Comparison of ENCODE assay signal across 14 cellular contexts in the genomic region with DNA sequence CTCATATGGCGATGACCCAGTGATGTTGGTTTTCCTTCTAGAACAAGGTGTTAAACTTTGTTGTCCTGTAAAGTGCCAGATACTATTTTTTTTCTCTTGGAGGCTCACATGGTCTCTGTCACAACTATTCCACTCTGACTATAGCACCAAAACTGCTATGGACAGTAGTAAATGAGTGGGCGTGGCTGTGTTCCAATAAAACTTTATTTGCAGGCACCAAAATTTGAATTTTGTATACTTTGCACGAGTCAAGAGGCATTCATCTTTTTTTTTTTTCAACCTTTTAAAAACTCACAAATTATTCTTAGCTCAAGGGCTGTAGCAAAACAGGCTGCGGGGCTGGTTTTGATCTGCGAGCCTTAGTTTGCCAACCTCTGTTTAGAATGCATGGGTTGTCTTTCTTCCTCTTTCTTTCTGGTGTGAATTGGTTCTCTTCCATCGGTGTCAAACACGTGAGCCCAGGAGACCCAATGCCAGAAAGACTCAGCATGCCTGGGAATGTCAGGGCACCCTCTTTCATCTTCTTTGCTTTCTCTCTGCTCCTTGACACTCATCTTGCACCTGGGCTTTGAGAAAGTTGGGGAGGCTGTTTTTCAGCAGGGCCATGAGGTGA. TPM values are rescaled to one million over a fixed set of nuclear protein-coding genes. Genes with fewer than 3 reads are reported as not detected.
"Had no signal": no experiment of that assay in that cellular context is flagged by ENCODE, and none has a peak within 500 bp of the region (broad histone marks: within the 10 kb centered on the region; RNA-seq: fewer than 3 reads in every experiment).

No MANE protein-coding gene starts in this region.

- H3K4me1 Mint-ChIP-seq: stimulated activated effector memory CD8-positive, alpha-beta T cell treated with anti-CD3 and anti-CD28 coated beads, Interleukin-12 subunit alpha, Interleukin-12 subunit beta, amount 100 ng/mL, for 72 hours had no signal

- H3K36me3 Mint-ChIP-seq: stimulated activated effector memory CD8-positive, alpha-beta T cell treated with anti-CD3 and anti-CD28 coated beads, Interleukin-12 subunit alpha, Interleukin-12 subunit beta, amount 100 ng/mL, for 72 hours had no signal

- H3K27me3 ChIP-seq: colonic mucosa had no signal

- H3K4me3 ChIP-seq: colonic mucosa, tibial nerve had no signal

- H3K27ac ChIP-seq: colonic mucosa had no signal

- H3K9me3 ChIP-seq: colonic mucosa, tibial nerve had no signal

- ATAC-seq: left ventricle myocardium superior; stimulated activated effector memory CD8-positive, alpha-beta T cell treated with anti-CD3 and anti-CD28 coated beads, Interleukin-12 subunit alpha, Interleukin-12 subunit beta, amount 100 ng/mL, for 72 hours had no signal

- H3K4me1 ChIP-seq: colonic mucosa had no signal

- H3K9ac ChIP-seq: parathyroid adenoma had no signal

- H3K9me3 Mint-ChIP-seq: activated naive CD4-positive, alpha-beta T cell treated with anti-CD3 and anti-CD28 coated beads for 36 hours; stimulated activated effector memory CD8-positive, alpha-beta T cell treated with anti-CD3 and anti-CD28 coated beads, Interleukin-12 subunit alpha, Interleukin-12 subunit beta, amount 100 ng/mL, for 72 hours; T-helper 2 cell treated with Interferon-gamma antibody and Interleukin-4, amounts not matched to agents 5 μg/mL and 100 μg/mL, for 36 hours had no signal

- H3K36me3 ChIP-seq: colonic mucosa, tibial nerve had no signal

- DNase-seq: activated CD4-positive, alpha-beta T cell treated with anti-CD3 and anti-CD28 coated beads, Interleukin-2, amount 50 U/mL, for 4 hours; activated CD4-positive, CD25-positive, alpha-beta regulatory T cell treated with anti-CD3 and anti-CD28 coated beads, Interleukin-2, amount 50 U/mL, for 72 hours; activated naive CD4-positive, alpha-beta T cell treated with anti-CD3 and anti-CD28 coated beads for 36 hours; activated T-cell treated with anti-CD3 and anti-CD28 coated beads for 4 hours; colonic mucosa; foreskin fibroblast; left ventricle myocardium superior; mesendoderm; retina; SW 1271 had no signal

- H3K27ac Mint-ChIP-seq: activated naive CD4-positive, alpha-beta T cell treated with anti-CD3 and anti-CD28 coated beads for 36 hours; stimulated activated effector memory CD8-positive, alpha-beta T cell treated with anti-CD3 and anti-CD28 coated beads, Interleukin-12 subunit alpha, Interleukin-12 subunit beta, amount 100 ng/mL, for 72 hours; T-helper 2 cell treated with Interferon-gamma antibody and Interleukin-4, amounts not matched to agents 5 μg/mL and 100 μg/mL, for 36 hours had no signal

- H3K4me3 Mint-ChIP-seq: activated naive CD4-positive, alpha-beta T cell treated with anti-CD3 and anti-CD28 coated beads for 36 hours; stimulated activated effector memory CD8-positive, alpha-beta T cell treated with anti-CD3 and anti-CD28 coated beads, Interleukin-12 subunit alpha, Interleukin-12 subunit beta, amount 100 ng/mL, for 72 hours; T-helper 2 cell treated with Interferon-gamma antibody and Interleukin-4, amounts not matched to agents 5 μg/mL and 100 μg/mL, for 36 hours had no signal

RNA-seq across cellular contexts. Expression of a gene that starts 2.1 kb away (rescaled TPM):
- total RNA-seq: activated naive CD4-positive, alpha-beta T cell treated with anti-CD3 and anti-CD28 coated beads for 36 hours had no signal
